ENCODE assay signal across 2 cellular contexts in the genomic region with DNA sequence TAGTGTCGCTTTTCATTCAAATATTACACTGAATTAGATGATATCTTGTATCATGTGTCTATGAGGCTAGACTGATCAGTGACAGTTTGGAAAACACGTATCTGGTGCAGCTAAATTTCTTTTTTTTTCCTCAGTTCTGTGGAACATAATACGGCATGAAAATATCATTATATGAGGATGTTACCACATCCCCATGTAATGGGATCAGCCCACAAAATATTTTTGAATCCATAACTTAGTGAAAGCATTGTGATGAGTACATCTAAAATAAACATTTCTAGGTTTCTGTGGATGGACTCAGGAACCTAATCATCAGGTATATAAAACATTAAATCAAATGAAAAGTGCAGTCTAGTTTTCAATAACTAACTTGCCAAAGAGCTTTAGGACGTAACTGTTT.
TF ChIP-seq lines count a peak whose summit lies in the region.

No MANE protein-coding gene starts in this region.

TF ChIP-seq in SK-N-SH, 30 proteins besides CTCF, POLR2A, EP300 and RAD21 (continued from another document):
- TF ChIP-seq, protein P1, sequence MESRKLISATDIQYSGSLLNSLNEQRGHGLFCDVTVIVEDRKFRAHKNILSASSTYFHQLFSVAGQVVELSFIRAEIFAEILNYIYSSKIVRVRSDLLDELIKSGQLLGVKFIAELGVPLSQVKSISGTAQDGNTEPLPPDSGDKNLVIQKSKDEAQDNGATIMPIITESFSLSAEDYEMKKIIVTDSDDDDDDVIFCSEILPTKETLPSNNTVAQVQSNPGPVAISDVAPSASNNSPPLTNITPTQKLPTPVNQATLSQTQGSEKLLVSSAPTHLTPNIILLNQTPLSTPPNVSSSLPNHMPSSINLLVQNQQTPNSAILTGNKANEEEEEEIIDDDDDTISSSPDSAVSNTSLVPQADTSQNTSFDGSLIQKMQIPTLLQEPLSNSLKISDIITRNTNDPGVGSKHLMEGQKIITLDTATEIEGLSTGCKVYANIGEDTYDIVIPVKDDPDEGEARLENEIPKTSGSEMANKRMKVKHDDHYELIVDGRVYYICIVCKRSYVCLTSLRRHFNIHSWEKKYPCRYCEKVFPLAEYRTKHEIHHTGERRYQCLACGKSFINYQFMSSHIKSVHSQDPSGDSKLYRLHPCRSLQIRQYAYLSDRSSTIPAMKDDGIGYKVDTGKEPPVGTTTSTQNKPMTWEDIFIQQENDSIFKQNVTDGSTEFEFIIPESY (IDR thresholded peaks at IDR 0.05; ENCODE audit: borderline replicate concordance, low read depth), result no peak
- TF ChIP-seq FOSL2 (IDR thresholded peaks at IDR 0.05; ENCODE audit: borderline replicate concordance, low read depth) (no peak), RCOR1 (IDR thresholded peaks at IDR 0.05; ENCODE audit: low read length) (no peak)

TF ChIP-seq in SK-N-SH treated with all-trans-retinoic acid at 6 μM for 48 hours, 23 proteins besides CTCF, POLR2A, EP300 and RAD21 (continued from another document):
- TF ChIP-seq, protein P2, sequence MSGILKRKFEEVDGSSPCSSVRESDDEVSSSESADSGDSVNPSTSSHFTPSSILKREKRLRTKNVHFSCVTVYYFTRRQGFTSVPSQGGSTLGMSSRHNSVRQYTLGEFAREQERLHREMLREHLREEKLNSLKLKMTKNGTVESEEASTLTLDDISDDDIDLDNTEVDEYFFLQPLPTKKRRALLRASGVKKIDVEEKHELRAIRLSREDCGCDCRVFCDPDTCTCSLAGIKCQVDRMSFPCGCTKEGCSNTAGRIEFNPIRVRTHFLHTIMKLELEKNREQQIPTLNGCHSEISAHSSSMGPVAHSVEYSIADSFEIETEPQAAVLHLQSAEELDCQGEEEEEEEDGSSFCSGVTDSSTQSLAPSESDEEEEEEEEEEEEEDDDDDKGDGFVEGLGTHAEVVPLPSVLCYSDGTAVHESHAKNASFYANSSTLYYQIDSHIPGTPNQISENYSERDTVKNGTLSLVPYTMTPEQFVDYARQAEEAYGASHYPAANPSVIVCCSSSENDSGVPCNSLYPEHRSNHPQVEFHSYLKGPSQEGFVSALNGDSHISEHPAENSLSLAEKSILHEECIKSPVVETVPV (CRISPR knock-in tag; IDR thresholded peaks at IDR 0.05), result no peak
- no peak for TF ChIP-seq ZFP30 (CRISPR knock-in tag; IDR thresholded peaks at IDR 0.05)
